Comparison of ENCODE assay signal across 18 cellular contexts in genomic region chr7:51477323-51477722, GRCh38.
A peak's percentile ranks its signal among the peaks of the same experiment; 100 is the strongest.
DNase-seq lines count a peak whose midpoint lies in the region; ATAC-seq, FAIRE-seq and TF ChIP-seq lines count a peak whose summit lies in the region.
"Had no signal": no experiment of that assay in that cellular context is flagged by ENCODE, and none has a peak within 500 bp of the region (broad histone marks: within the 10 kb centered on the region; RNA-seq: fewer than 3 reads in every experiment).

No MANE protein-coding gene starts in this region.

- H2BK5ac ChIP-seq in mesendoderm (ENCODE audit: low read length) = no peak overlapping the region

- H3K4me3 Mint-ChIP-seq in naive thymus-derived CD4-positive, alpha-beta T cell = no peak overlapping the region
- H3K4me3 Mint-ChIP-seq: CD4-positive, CD25-positive, alpha-beta regulatory T cell; IgD-negative memory B cell had no signal

- H3K4ac ChIP-seq in mesendoderm (ENCODE audit: low read depth, low read length) = no peak overlapping the region

- H3K9me3 Mint-ChIP-seq in naive thymus-derived CD4-positive, alpha-beta T cell = peaks cover 0 to 3% (median 0%) of the 10 kb centered on the region in 11 donors

- no peaks in the 10 kb centered on the region for H3K9me3 ChIP-seq in HepG2 (ENCODE audit: low read length)
- H3K9me3 ChIP-seq in right lobe of liver = no peaks in the 10 kb centered on the region
- H3K9me3 ChIP-seq in K562 (replicated peaks; ENCODE audit: control insufficient read depth, insufficient read depth, low read depth, low read length) = no peaks in the 10 kb centered on the region
- no peaks in the 10 kb centered on the region for H3K9me3 ChIP-seq in naive thymus-derived CD4-positive, alpha-beta T cell (ENCODE audit: control insufficient read depth in 2 of 3, low read length in 3 of 3)
- H3K9me3 ChIP-seq in A673 (ENCODE audit: low read depth, low read length, poor library complexity, severe bottlenecking) = peaks cover 23% of the 10 kb centered on the region

- intact Hi-C loops in HepG2 (cut with micrococcal nuclease; ENCODE audit: unreplicated experiment) (no loop called here), right lobe of liver (cut with DNase I) (no loop called here), K562 (cut with micrococcal nuclease) (no loop called here), A673 (cut with micrococcal nuclease; ENCODE audit: unreplicated experiment) (no loop called here)
- intact Hi-C loops in naive thymus-derived CD4-positive, alpha-beta T cell (cut with micrococcal nuclease) = no loop called here

- TF ChIP-seq POLR2A in HepG2 (IDR thresholded peaks at IDR 0.05; ENCODE audit: insufficient read depth in 1 of 2, low read depth in 2 of 2, low read length in 2 of 2) (no peak), right lobe of liver (IDR thresholded peaks at IDR 0.05) (no peak), K562 (conservative IDR thresholded peaks at IDR 0.05) (no peak)

- H3K9ac ChIP-seq in HepG2 (ENCODE audit: insufficient read depth, low read depth, low read length) (no peak overlapping the region), K562 (ENCODE audit: insufficient read depth in 1 of 2, low read depth in 2 of 2, low read length in 2 of 2) (no peak overlapping the region), mesendoderm (ENCODE audit: low read length) (no peak overlapping the region)
- H3K9ac ChIP-seq: BLaER1 treated with 17β-estradiol and CSF1 and Interleukin-3, amounts not matched to agents 10 nM and 100 nM; KMS-11 had no signal

- H3K79me2 ChIP-seq in HepG2 (ENCODE audit: insufficient read depth, low read length) = no peaks in the 10 kb centered on the region
- H3K79me2 ChIP-seq in K562 (ENCODE audit: control insufficient read depth, insufficient read depth, low read length) = no peaks in the 10 kb centered on the region
- no peaks in the 10 kb centered on the region for H3K79me2 ChIP-seq in mesendoderm (ENCODE audit: control insufficient read depth, insufficient read depth, low read length)

- H3K4me3 ChIP-seq in HepG2 (replicated peaks in 1 of 3; ENCODE audit: insufficient read depth in 1 of 3, low read depth in 2 of 3, low read length in 3 of 3) = no peak overlapping the region
- no peak overlapping the region for H3K4me3 ChIP-seq in right lobe of liver
- no peak overlapping the region for H3K4me3 ChIP-seq in K562
- H3K4me3 ChIP-seq in naive thymus-derived CD4-positive, alpha-beta T cell (ENCODE audit: low read length) = no peak overlapping the region
- no peak overlapping the region for H3K4me3 ChIP-seq in A673 (ENCODE audit: low read depth, low read length, poor library complexity, severe bottlenecking)
- H3K4me3 ChIP-seq in mesendoderm (ENCODE audit: low read length) = no peak overlapping the region
- H3K4me3 ChIP-seq: BLaER1 treated with 17β-estradiol and CSF1 and Interleukin-3, amounts not matched to agents 10 nM and 100 nM had no signal

- POLR2A ChIA-PET in HepG2 (lab: Yijun Ruan, JAX) (no interaction called here), K562 (lab: Yijun Ruan, JAX) (no interaction called here), A673 (lab: Charles Lee; ENCODE audit: low non-redundant PET) (no interaction called here)
- POLR2A ChIA-PET in naive thymus-derived CD4-positive, alpha-beta T cell (lab: Charles Lee) = no interaction called here

- FAIRE-seq in HepG2 (lab: Jason Lieb, UNC) (no peak), K562 (lab: Jason Lieb, UNC) (no peak)
- FAIRE-seq: GM18507 had no signal

- no peak overlapping the region for H3K27ac ChIP-seq in HepG2 (ENCODE audit: extremely low read length, insufficient read depth, low read length)
- no peak overlapping the region for H3K27ac ChIP-seq in right lobe of liver
- no peak overlapping the region for H3K27ac ChIP-seq in K562 (ENCODE audit: extremely low read depth, low read depth, low read length)
- no peak overlapping the region for H3K27ac ChIP-seq in naive thymus-derived CD4-positive, alpha-beta T cell (ENCODE audit: low read depth, low read length)
- no peak overlapping the region for H3K27ac ChIP-seq in A673 (ENCODE audit: low read depth, low read length, poor library complexity, severe bottlenecking)
- H3K27ac ChIP-seq in mesendoderm (ENCODE audit: low read depth, low read length) = no peak overlapping the region
- H3K27ac ChIP-seq: 22Rv1; BLaER1 treated with 17β-estradiol and CSF1 and Interleukin-3, amounts not matched to agents 10 nM and 100 nM; HL-60; KMS-11 had no signal

- H3K79me1 ChIP-seq in mesendoderm (ENCODE audit: low read length) = no peaks in the 10 kb centered on the region

- H3K27ac Mint-ChIP-seq in naive thymus-derived CD4-positive, alpha-beta T cell = no peak overlapping the region
- H3K27ac Mint-ChIP-seq: CD4-positive, CD25-positive, alpha-beta regulatory T cell; IgD-negative memory B cell had no signal

- ATAC-seq in HepG2 (no peak), right lobe of liver (no peak), K562 (no peak)
- ATAC-seq in naive thymus-derived CD4-positive, alpha-beta T cell = peak; percentile 26

- no peak overlapping the region for H4K8ac ChIP-seq in mesendoderm (ENCODE audit: low read depth, low read length)

- peaks cover 0 to 6% of the 10 kb centered on the region in 2 experiments; a peak in 1 of 5 replicates for H3K27me3 ChIP-seq in HepG2 (ENCODE audit: control insufficient read depth in 1 of 2, insufficient read depth in 2 of 2, low read length in 2 of 2)
- no peaks in the 10 kb centered on the region for H3K27me3 ChIP-seq in right lobe of liver
- H3K27me3 ChIP-seq in K562 (ENCODE audit: control insufficient read depth in 2 of 2, insufficient read depth in 2 of 2, low read length in 2 of 2) = peaks cover 0 to 15% of the 10 kb centered on the region in 2 experiments; a peak in 2 of 5 replicates
- no peaks in the 10 kb centered on the region for H3K27me3 ChIP-seq in naive thymus-derived CD4-positive, alpha-beta T cell (ENCODE audit: control insufficient read depth in 2 of 2, insufficient read depth in 2 of 2, low read length in 2 of 2)
- H3K27me3 ChIP-seq in A673 (replicated peaks; ENCODE audit: insufficient read depth, low read depth, low read length, poor library complexity) = no peaks in the 10 kb centered on the region
- H3K27me3 ChIP-seq in mesendoderm (ENCODE audit: insufficient read depth, low read length, poor library complexity) = no peaks in the 10 kb centered on the region
- H3K27me3 ChIP-seq: BLaER1 treated with 17β-estradiol and CSF1 and Interleukin-3, amounts not matched to agents 10 nM and 100 nM had no signal

- H3K36me3 Mint-ChIP-seq in naive thymus-derived CD4-positive, alpha-beta T cell = no peaks in the 10 kb centered on the region
- H3K36me3 Mint-ChIP-seq: CD4-positive, CD25-positive, alpha-beta regulatory T cell; IgD-negative memory B cell had no signal

- no peaks in the 10 kb centered on the region for H3K9me1 ChIP-seq in K562 (ENCODE audit: control insufficient read depth, insufficient read depth, low read length)

- no peak overlapping the region for H2BK120ac ChIP-seq in mesendoderm (ENCODE audit: low read depth, low read length)

- no peak overlapping the region for H3K18ac ChIP-seq in mesendoderm (ENCODE audit: low read length)

- DNase-seq in HepG2 (ENCODE audit: low spot score) = no peak
- no peak for DNase-seq in right lobe of liver
- DNase-seq in K562 (ENCODE audit: extremely low read depth in 1 of 4, low spot score in 3 of 4) = no peak
- no peak for DNase-seq in naive thymus-derived CD4-positive, alpha-beta T cell
- no peak for DNase-seq in A673 (ENCODE audit: low spot score)
- no peak for DNase-seq in mesendoderm
- DNase-seq in RPMI8226 = no peak
- no peak for DNase-seq in NCI-H1105 (lab: John Stamatoyannopoulos, UW)
- DNase-seq: CD4-positive, CD25-positive, alpha-beta regulatory T cell; GF-D8; GOT3; HCEC 1CT had no signal

- no peaks in the 10 kb centered on the region for H3K36me3 ChIP-seq in HepG2 (replicated peaks in 1 of 2; ENCODE audit: control insufficient read depth in 1 of 2, insufficient read depth in 2 of 2, low read length in 2 of 2)
- H3K36me3 ChIP-seq in right lobe of liver = no peaks in the 10 kb centered on the region
- no peaks in the 10 kb centered on the region for H3K36me3 ChIP-seq in K562 (ENCODE audit: control insufficient read depth, insufficient read depth, low read length)
- H3K36me3 ChIP-seq in naive thymus-derived CD4-positive, alpha-beta T cell (ENCODE audit: control insufficient read depth in 2 of 3, insufficient read depth in 3 of 3, low read length in 3 of 3) = no peaks in the 10 kb centered on the region
- H3K36me3 ChIP-seq in A673 (ENCODE audit: insufficient read depth, low read length, poor library complexity, severe bottlenecking) = no peaks in the 10 kb centered on the region
- no peaks in the 10 kb centered on the region for H3K36me3 ChIP-seq in mesendoderm (ENCODE audit: control insufficient read depth, insufficient read depth, low read length)
- H3K36me3 ChIP-seq: BLaER1 treated with 17β-estradiol and CSF1 and Interleukin-3, amounts not matched to agents 10 nM and 100 nM had no signal

- no peak overlapping the region for H4K5ac ChIP-seq in mesendoderm (ENCODE audit: low read length)

- no peak overlapping the region for H2BK15ac ChIP-seq in mesendoderm (replicated peaks; ENCODE audit: low read depth)

- H3K4me2 ChIP-seq in HepG2 (ENCODE audit: low read depth, low read length) (no peak overlapping the region), K562 (ENCODE audit: insufficient read depth, low read length) (no peak overlapping the region), mesendoderm (ENCODE audit: low read length) (no peak overlapping the region)
- H3K4me2 ChIP-seq: BLaER1 treated with 17β-estradiol and CSF1 and Interleukin-3, amounts not matched to agents 10 nM and 100 nM; KMS-11 had no signal

- BruUV-seq in HepG2 (replicated peaks; lab: Mats Ljungman, UMichigan) (no TSS peak), K562 (replicated peaks; lab: Mats Ljungman, UMichigan) (no TSS peak), A673 (replicated peaks; lab: Mats Ljungman, UMichigan) (no TSS peak)

- WGBS in HepG2 (ENCODE audit: low lambda C conversion rate) = 61% methylated on average over 8 of the region's 8 CpGs
- 58% methylated on average over 7 of the region's 8 CpGs for WGBS in right lobe of liver (ENCODE audit: insufficient coverage, low coverage, low lambda C conversion rate, missing lambda C conversion rate)
- 6% methylated on average over 5 of the region's 8 CpGs for WGBS in K562 (ENCODE audit: insufficient coverage, low coverage, missing lambda C conversion rate)
- WGBS in mesendoderm (ENCODE audit: extremely low coverage, insufficient coverage, low lambda C conversion rate) = 100% methylated on average over 5 of the region's 8 CpGs

- peaks cover 0 to 10% (median 2%) of the 10 kb centered on the region in 5 donors for H3K27me3 Mint-ChIP-seq in naive thymus-derived CD4-positive, alpha-beta T cell
- H3K27me3 Mint-ChIP-seq: CD4-positive, CD25-positive, alpha-beta regulatory T cell had no signal

- no peak overlapping the region for H3K56ac ChIP-seq in mesendoderm (ENCODE audit: low read length)

- TF ChIP-seq EP300 in HepG2 (IDR thresholded peaks at IDR 0.05; ENCODE audit: low read depth in 2 of 2, low read length in 2 of 2) = no peak
- no peak for TF ChIP-seq EP300 in HepG2 (CRISPR knock-in tag; IDR thresholded peaks at IDR 0.05; ENCODE audit: borderline replicate concordance)
- TF ChIP-seq EP300 in K562 (IDR thresholded peaks at IDR 0.05; ENCODE audit: low read length) = no peak

- in situ Hi-C loops in HepG2 (cut with HindIII; ENCODE audit: extremely low pct_ligation_motif_present, low pct_unique_long_range_greater_than_20kb) (no loop called here), K562 (cut with MboI) (no loop called here)

- TF ChIP-seq CTCF in HepG2 (CRISPR knock-in tag; IDR thresholded peaks at IDR 0.05) (no peak), right lobe of liver (IDR thresholded peaks at IDR 0.05) (no peak), K562 (IDR thresholded peaks at IDR 0.05 in 2 of 3, conservative IDR thresholded peaks at IDR 0.05 in 1 of 3; ENCODE audit: insufficient read depth in 2 of 3, low read depth in 1 of 3, low read length in 3 of 3) (no peak), A673 (conservative IDR thresholded peaks at IDR 0.05; ENCODE audit: low read depth, low read length) (no peak)

- TF ChIP-seq RAD21 in HepG2 (CRISPR knock-in tag; IDR thresholded peaks at IDR 0.05) (no peak), K562 (CRISPR knock-in tag; conservative IDR thresholded peaks at IDR 0.05 in 1 of 2, IDR thresholded peaks at IDR 0.05 in 1 of 2) (no peak)

- H3K23ac ChIP-seq in mesendoderm (ENCODE audit: low read length) = no peak overlapping the region

- H3K4me1 ChIP-seq in HepG2 (ENCODE audit: insufficient read depth, low read length) (peaks cover 18% of the 10 kb centered on the region), right lobe of liver (no peaks in the 10 kb centered on the region), K562 (replicated peaks in 1 of 2; ENCODE audit: control insufficient read depth in 2 of 2, insufficient read depth in 2 of 2, low read length in 2 of 2) (peaks cover 0 to 7% of the 10 kb centered on the region in 2 experiments; a peak in 2 of 5 replicates), A673 (ENCODE audit: insufficient read depth, low read length, poor library complexity, severe bottlenecking) (no peaks in the 10 kb centered on the region), mesendoderm (ENCODE audit: control insufficient read depth, low read depth, low read length) (no peaks in the 10 kb centered on the region)
- H3K4me1 ChIP-seq in naive thymus-derived CD4-positive, alpha-beta T cell (ENCODE audit: control insufficient read depth in 2 of 2, insufficient read depth in 2 of 2, low read length in 2 of 2) = no peaks in the 10 kb centered on the region
- H3K4me1 ChIP-seq: BLaER1 treated with 17β-estradiol and CSF1 and Interleukin-3, amounts not matched to agents 10 nM and 100 nM had no signal

- no peaks in the 10 kb centered on the region for H4K20me1 ChIP-seq in HepG2 (ENCODE audit: insufficient read depth, low read length)
- no peaks in the 10 kb centered on the region for H4K20me1 ChIP-seq in K562 (replicated peaks; ENCODE audit: control insufficient read depth, insufficient read depth, low read length)
- H4K20me1 ChIP-seq: BLaER1 treated with 17β-estradiol and CSF1 and Interleukin-3, amounts not matched to agents 10 nM and 100 nM had no signal

- no peak overlapping the region for H2AK5ac ChIP-seq in mesendoderm (ENCODE audit: low read length)

- CTCF ChIA-PET in HepG2 (lab: Yijun Ruan, JAX; ENCODE audit: low intra/inter-chr PET ratio, low total read pairs) (no interaction called here), K562 (lab: Yijun Ruan, JAX; ENCODE audit: low intra/inter-chr PET ratio) (no interaction called here), A673 (lab: Charles Lee) (no interaction called here)
- CTCF ChIA-PET in naive thymus-derived CD4-positive, alpha-beta T cell (lab: Charles Lee) = interaction anchor here (0.6 kb wide), 1 partner anchor 15 kb away, joined by 3 read pairs; no protein-coding TSS in a partner anchor

- H2AFZ ChIP-seq in HepG2 (ENCODE audit: low read length) (no peak overlapping the region), K562 (ENCODE audit: low read depth, low read length) (no peak overlapping the region)

- H3K4me1 Mint-ChIP-seq in naive thymus-derived CD4-positive, alpha-beta T cell = no peaks in the 10 kb centered on the region
- H3K4me1 Mint-ChIP-seq: CD4-positive, CD25-positive, alpha-beta regulatory T cell; IgD-negative memory B cell had no signal

Comparison
In these comparisons a context has a peak if more than half of its experiments do, and no peak if none do; other contexts are left out.
1. Of the 241 proteins assayed by ChIP-seq in both HepG2 and K562: peak only in HepG2: MNT; only in K562: PHF20; in both: none; in neither: 238; mixed calls (peak in some experiments, not most) for 1.